Comparison of ENCODE assay signal across 8 cellular contexts in the genomic region with DNA sequence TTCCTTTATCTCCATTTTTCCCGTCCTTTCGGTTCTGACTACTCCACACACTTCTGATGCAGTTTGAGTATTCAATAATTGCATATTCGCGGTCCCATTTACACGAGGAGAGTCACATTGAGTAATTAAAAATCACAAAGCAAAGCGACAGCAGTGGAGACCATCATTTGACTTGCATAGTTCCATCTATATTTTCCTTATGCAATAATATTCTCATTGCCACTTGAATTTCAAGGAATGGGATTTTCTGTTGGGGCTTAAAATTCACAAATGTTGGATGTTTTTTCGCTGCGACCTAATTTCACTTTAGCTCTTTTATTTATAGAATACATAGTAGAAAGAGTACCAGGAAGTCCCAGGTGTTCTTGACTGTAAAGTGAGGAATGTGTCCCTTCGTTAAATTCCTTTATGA.
DNase-seq lines count a peak whose midpoint lies in the region; ATAC-seq and TF ChIP-seq lines count a peak whose summit lies in the region.

No MANE protein-coding gene starts in this region.

- DNase-seq in MG63: no peak
- DNase-seq in dorsolateral prefrontal cortex: no peak
- no peak for DNase-seq in NCI-H1105 (lab: John Stamatoyannopoulos, UW)
- DNase-seq in activated CD4-positive, CD25-positive, alpha-beta regulatory T cell (lab: John Stamatoyannopoulos, UW): no peak
- no peak for DNase-seq in stimulated activated naive CD4-positive, alpha-beta T cell (lab: John Stamatoyannopoulos, UW)

- no peak overlapping the region for H2AFZ ChIP-seq in neural cell (ENCODE audit: low read depth, low read length)

- peaks cover 13 to 26% (median 22%) of the 10 kb centered on the region in 10 experiments for H3K4me1 ChIP-seq in BLaER1 treated with 17β-estradiol and CSF1 and Interleukin-3, amounts not matched to agents 10 nM and 100 nM

- no peaks in the 10 kb centered on the region for H3F3A ChIP-seq in neural cell (ENCODE audit: insufficient read depth, low read length, poor library complexity, severe bottlenecking)

- peaks cover 3% of the 10 kb centered on the region for H3K79me2 ChIP-seq in neural cell (replicated peaks; ENCODE audit: insufficient read depth, low read length)

- ATAC-seq in GM21390 (IDR thresholded peaks at IDR 0.05; ENCODE audit: unreplicated experiment): no peak

- H3K27ac ChIP-seq in BLaER1 treated with 17β-estradiol and CSF1 and Interleukin-3, amounts not matched to agents 10 nM and 100 nM: peak overlapping the region in 2 of 11 experiments; percentile 85; a peak in 5 of 22 replicates
- peak overlapping the region; percentile 22 to 98 (median 95) for H3K27ac ChIP-seq in dorsolateral prefrontal cortex
- H3K27ac ChIP-seq in neural cell (ENCODE audit: low read length): peak overlapping the region; percentile 3

- no peaks in the 10 kb centered on the region for H3K9me3 ChIP-seq in BLaER1 treated with 17β-estradiol and CSF1 and Interleukin-3, amounts not matched to agents 10 nM and 100 nM (replicated peaks in 1 of 11)
- H3K9me3 ChIP-seq in MG63 (peaks cover 5% of the 10 kb centered on the region; the same call in 1 of the 2 replicates), neural cell (ENCODE audit: low read length) (no peaks in the 10 kb centered on the region)

- no peaks in the 10 kb centered on the region for H3K27me3 ChIP-seq in BLaER1 treated with 17β-estradiol and CSF1 and Interleukin-3, amounts not matched to agents 10 nM and 100 nM
- no peaks in the 10 kb centered on the region for H3K27me3 ChIP-seq in MG63
- H3K27me3 ChIP-seq in dorsolateral prefrontal cortex: no peaks in the 10 kb centered on the region
- no peaks in the 10 kb centered on the region for H3K27me3 ChIP-seq in neural cell (ENCODE audit: insufficient read depth, low read depth, low read length)

- TF ChIP-seq RAD21 in neural cell (conservative IDR thresholded peaks at IDR 0.05): no peak

- H4K20me1 ChIP-seq in BLaER1 treated with 17β-estradiol and CSF1 and Interleukin-3, amounts not matched to agents 10 nM and 100 nM: no peaks in the 10 kb centered on the region; a peak in 2 of 22 replicates
- H4K20me1 ChIP-seq in neural cell (ENCODE audit: insufficient read depth): no peaks in the 10 kb centered on the region

- H3K9me2 ChIP-seq in neural cell (ENCODE audit: insufficient read depth, low read length): no peaks in the 10 kb centered on the region

- intact Hi-C loops in dorsolateral prefrontal cortex (cut with DNase I): loop anchor here (2.0 to 10.0 kb wide), 6 partner anchors 52 to 396 kb away; a partner anchor contains a TSS

- peak overlapping the region in 9 of 11 experiments; percentile 81 to 91 (median 87); a peak in 13 of 22 replicates for H3K9ac ChIP-seq in BLaER1 treated with 17β-estradiol and CSF1 and Interleukin-3, amounts not matched to agents 10 nM and 100 nM
- peak overlapping the region; percentile 46 for H3K9ac ChIP-seq in neural cell (ENCODE audit: low read length)

- peaks cover 0 to 8% (median 0%) of the 10 kb centered on the region in 11 experiments; a peak in 2 of 22 replicates for H3K36me3 ChIP-seq in BLaER1 treated with 17β-estradiol and CSF1 and Interleukin-3, amounts not matched to agents 10 nM and 100 nM
- H3K36me3 ChIP-seq in MG63 (no peaks in the 10 kb centered on the region), neural cell (ENCODE audit: insufficient read depth, low read length) (no peaks in the 10 kb centered on the region)

- peak overlapping the region; percentile 79 to 93 (median 90) for H3K4me2 ChIP-seq in BLaER1 treated with 17β-estradiol and CSF1 and Interleukin-3, amounts not matched to agents 10 nM and 100 nM
- peak overlapping the region; percentile 32 for H3K4me2 ChIP-seq in neural cell (ENCODE audit: low read length)

- TF ChIP-seq EP300 in neural cell (conservative IDR thresholded peaks at IDR 0.05; ENCODE audit: poor library complexity, severe bottlenecking): no peak

- peak overlapping the region; percentile 73 to 88 (median 80); a peak in 18 of 20 replicates for H3K4me3 ChIP-seq in BLaER1 treated with 17β-estradiol and CSF1 and Interleukin-3, amounts not matched to agents 10 nM and 100 nM
- H3K4me3 ChIP-seq in MG63 (peak overlapping the region; percentile 52), dorsolateral prefrontal cortex (peak overlapping the region; percentile 47 to 93 (median 83)), neural cell (ENCODE audit: low read length) (peak overlapping the region; percentile 88)

- no peak for TF ChIP-seq CTCF in dorsolateral prefrontal cortex (IDR thresholded peaks at IDR 0.05 in 54 of 56, conservative IDR thresholded peaks at IDR 0.05 in 2 of 56; ENCODE audit: low read depth in 1 of 56, partially characterized antibody in 56 of 56)
- TF ChIP-seq CTCF in neural cell (IDR thresholded peaks at IDR 0.05; ENCODE audit: poor library complexity, severe bottlenecking): no peak

TF ChIP-seq in neural cell, 6 proteins besides CTCF, POLR2A, EP300 and RAD21:
- TF ChIP-seq EZH2 (IDR thresholded peaks at IDR 0.05; ENCODE audit: borderline replicate concordance, insufficient read depth, low read length, poor library complexity, severe bottlenecking): no peak
- TF ChIP-seq MXI1 (conservative IDR thresholded peaks at IDR 0.05; ENCODE audit: poor library complexity, severe bottlenecking): no peak
- TF ChIP-seq, protein P1, sequence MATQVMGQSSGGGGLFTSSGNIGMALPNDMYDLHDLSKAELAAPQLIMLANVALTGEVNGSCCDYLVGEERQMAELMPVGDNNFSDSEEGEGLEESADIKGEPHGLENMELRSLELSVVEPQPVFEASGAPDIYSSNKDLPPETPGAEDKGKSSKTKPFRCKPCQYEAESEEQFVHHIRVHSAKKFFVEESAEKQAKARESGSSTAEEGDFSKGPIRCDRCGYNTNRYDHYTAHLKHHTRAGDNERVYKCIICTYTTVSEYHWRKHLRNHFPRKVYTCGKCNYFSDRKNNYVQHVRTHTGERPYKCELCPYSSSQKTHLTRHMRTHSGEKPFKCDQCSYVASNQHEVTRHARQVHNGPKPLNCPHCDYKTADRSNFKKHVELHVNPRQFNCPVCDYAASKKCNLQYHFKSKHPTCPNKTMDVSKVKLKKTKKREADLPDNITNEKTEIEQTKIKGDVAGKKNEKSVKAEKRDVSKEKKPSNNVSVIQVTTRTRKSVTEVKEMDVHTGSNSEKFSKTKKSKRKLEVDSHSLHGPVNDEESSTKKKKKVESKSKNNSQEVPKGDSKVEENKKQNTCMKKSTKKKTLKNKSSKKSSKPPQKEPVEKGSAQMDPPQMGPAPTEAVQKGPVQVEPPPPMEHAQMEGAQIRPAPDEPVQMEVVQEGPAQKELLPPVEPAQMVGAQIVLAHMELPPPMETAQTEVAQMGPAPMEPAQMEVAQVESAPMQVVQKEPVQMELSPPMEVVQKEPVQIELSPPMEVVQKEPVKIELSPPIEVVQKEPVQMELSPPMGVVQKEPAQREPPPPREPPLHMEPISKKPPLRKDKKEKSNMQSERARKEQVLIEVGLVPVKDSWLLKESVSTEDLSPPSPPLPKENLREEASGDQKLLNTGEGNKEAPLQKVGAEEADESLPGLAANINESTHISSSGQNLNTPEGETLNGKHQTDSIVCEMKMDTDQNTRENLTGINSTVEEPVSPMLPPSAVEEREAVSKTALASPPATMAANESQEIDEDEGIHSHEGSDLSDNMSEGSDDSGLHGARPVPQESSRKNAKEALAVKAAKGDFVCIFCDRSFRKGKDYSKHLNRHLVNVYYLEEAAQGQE (IDR thresholded peaks at IDR 0.05; ENCODE audit: borderline replicate concordance): no peak
- TF ChIP-seq TAF1 (IDR thresholded peaks at IDR 0.05; ENCODE audit: low read depth): no peak
- no peak for TF ChIP-seq POLR2AphosphoS5 (IDR thresholded peaks at IDR 0.05)
- TF ChIP-seq SMC3 (conservative IDR thresholded peaks at IDR 0.05; ENCODE audit: poor library complexity): no peak
TF ChIP-seq in neural cell: peak in this region for 0.
